18 cellular contexts compared by ENCODE assay signal in the genomic region with DNA sequence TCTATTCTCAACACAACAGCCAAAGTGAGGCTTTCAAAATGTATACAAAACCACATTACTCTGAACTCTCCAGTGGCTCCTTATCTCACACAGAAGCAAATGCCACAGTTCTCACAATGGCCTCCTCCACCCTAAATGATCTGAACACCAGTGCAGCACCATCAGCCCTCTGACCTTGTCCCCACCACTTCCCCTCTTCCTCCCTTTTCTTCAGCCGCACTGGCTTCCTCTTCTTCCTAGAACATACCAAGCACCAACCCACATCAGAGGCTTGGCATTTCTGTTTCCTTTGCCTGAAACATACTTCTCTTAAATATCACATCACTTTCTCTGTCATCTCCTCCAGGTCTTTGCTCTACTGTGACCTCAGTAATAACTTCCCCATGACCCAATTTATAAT.
DNase-seq lines count a peak whose midpoint lies in the region; ATAC-seq and TF ChIP-seq lines count a peak whose summit lies in the region.
"Had no signal": no experiment of that assay in that cellular context is flagged by ENCODE, and none has a peak within 500 bp of the region (broad histone marks: within the 10 kb centered on the region; RNA-seq: fewer than 3 reads in every experiment).

No MANE protein-coding gene starts in this region.

- ATAC-seq in HG03432 (IDR thresholded peaks at IDR 0.05; ENCODE audit: unreplicated experiment) (no peak), GM19467 (IDR thresholded peaks at IDR 0.05; ENCODE audit: unreplicated experiment) (no peak), GM18502 (IDR thresholded peaks at IDR 0.05; ENCODE audit: poor library complexity, unreplicated experiment) (no peak)
- ATAC-seq: foreskin keratinocyte, HCT116, Panc1 had no signal

- no peak for TF ChIP-seq CTCF in GM10248 (IDR thresholded peaks at IDR 0.05; ENCODE audit: control extremely low read depth, extremely low read depth, low read depth, missing control alignments)

- peak overlapping the region; percentile 63 for H3K4me3 Mint-ChIP-seq in T-helper 2 cell treated with Interferon-gamma antibody and Interleukin-4, amounts not matched to agents 5 μg/mL and 100 μg/mL, for 36 hours
- H3K4me3 Mint-ChIP-seq in dendritic cell treated with granulocyte-macrophage colony-stimulating factor and Interleukin-4, amounts not matched to agents 40 ng/mL and 50 ng/mL, for 4 days: no peak overlapping the region

- intact Hi-C loops in dendritic cell treated with granulocyte-macrophage colony-stimulating factor and Interleukin-4, amounts not matched to agents 40 ng/mL and 50 ng/mL, for 4 days (cut with micrococcal nuclease): no loop called here

- CTCF ChIA-PET in GM10248 (lab: Yijun Ruan, JAX): interaction anchor here (1.0 kb wide), 1 partner anchor 26 kb away, joined by 3 read pairs; no protein-coding TSS in a partner anchor

- H3K9me3 Mint-ChIP-seq in T-helper 2 cell treated with Interferon-gamma antibody and Interleukin-4, amounts not matched to agents 5 μg/mL and 100 μg/mL, for 36 hours: no peaks in the 10 kb centered on the region
- H3K9me3 Mint-ChIP-seq in dendritic cell treated with granulocyte-macrophage colony-stimulating factor and Interleukin-4, amounts not matched to agents 40 ng/mL and 50 ng/mL, for 4 days: peaks cover under 1% of the 10 kb centered on the region

- peaks cover 11% of the 10 kb centered on the region for H3K4me1 Mint-ChIP-seq in T-helper 2 cell treated with Interferon-gamma antibody and Interleukin-4, amounts not matched to agents 5 μg/mL and 100 μg/mL, for 36 hours (ENCODE audit: low read depth)
- peaks cover 12% of the 10 kb centered on the region for H3K4me1 Mint-ChIP-seq in dendritic cell treated with granulocyte-macrophage colony-stimulating factor and Interleukin-4, amounts not matched to agents 40 ng/mL and 50 ng/mL, for 4 days (ENCODE audit: low read depth)

- POLR2A ChIA-PET in GM10248 (lab: Yijun Ruan, JAX): no interaction called here

- H3K27ac Mint-ChIP-seq in T-helper 2 cell treated with Interferon-gamma antibody and Interleukin-4, amounts not matched to agents 5 μg/mL and 100 μg/mL, for 36 hours: peak overlapping the region; percentile 43
- H3K27ac Mint-ChIP-seq in dendritic cell treated with granulocyte-macrophage colony-stimulating factor and Interleukin-4, amounts not matched to agents 40 ng/mL and 50 ng/mL, for 4 days: peak overlapping the region; percentile 58
- H3K27ac Mint-ChIP-seq: progenitor cell of endocrine pancreas had no signal

- peaks cover 25% of the 10 kb centered on the region for H3K27me3 Mint-ChIP-seq in T-helper 2 cell treated with Interferon-gamma antibody and Interleukin-4, amounts not matched to agents 5 μg/mL and 100 μg/mL, for 36 hours (ENCODE audit: low read depth)
- no peaks in the 10 kb centered on the region for H3K27me3 Mint-ChIP-seq in dendritic cell treated with granulocyte-macrophage colony-stimulating factor and Interleukin-4, amounts not matched to agents 40 ng/mL and 50 ng/mL, for 4 days
- H3K27me3 Mint-ChIP-seq: progenitor cell of endocrine pancreas had no signal

- no peaks in the 10 kb centered on the region for H3K36me3 Mint-ChIP-seq in T-helper 2 cell treated with Interferon-gamma antibody and Interleukin-4, amounts not matched to agents 5 μg/mL and 100 μg/mL, for 36 hours (ENCODE audit: low read depth)
- no peaks in the 10 kb centered on the region for H3K36me3 Mint-ChIP-seq in dendritic cell treated with granulocyte-macrophage colony-stimulating factor and Interleukin-4, amounts not matched to agents 40 ng/mL and 50 ng/mL, for 4 days (ENCODE audit: low read depth)

- DNase-seq in Ammon's horn (ENCODE audit: low spot score) (peak; percentile 17), Kasumi-1 (lab: John Stamatoyannopoulos, UW) (peak; percentile 98), GM10248 (ENCODE audit: extremely low spot score) (no peak)
- peak; percentile 31 for DNase-seq in T-helper 2 cell treated with Interferon-gamma antibody and Interleukin-4, amounts not matched to agents 5 μg/mL and 100 μg/mL, for 36 hours (ENCODE audit: low spot score)
- DNase-seq: activated CD4-positive, alpha-beta T cell treated with anti-CD3 and anti-CD28 coated beads for 4 hours; COR-L47; foreskin keratinocyte; NCI-H1436; NCI-H446 treated with DMSO at 0.1 percent for 48 hours; stimulated activated naive CD4-positive, alpha-beta T cell; uterus had no signal
